1 cellular context compared by ENCODE assay signal in genomic region chr5:59380350-59380951, GRCh38.
TF ChIP-seq lines count a peak whose summit lies in the region.

No MANE protein-coding gene starts in this region.

TF ChIP-seq in SK-N-SH treated with all-trans-retinoic acid at 6 μM for 48 hours, 23 proteins besides CTCF, POLR2A, EP300 and RAD21 (continued from another document):
- no peak for TF ChIP-seq PATZ1 (CRISPR knock-in tag; IDR thresholded peaks at IDR 0.05; ENCODE audit: borderline replicate concordance)
